8 cellular contexts compared by ENCODE assay signal in genomic region chr7:36286241-36286640, GRCh38.
DNase-seq lines count a peak whose midpoint lies in the region; ATAC-seq and TF ChIP-seq lines count a peak whose summit lies in the region.

No MANE protein-coding gene starts in this region.

- no CpG with 5 or more reads among the region's 2 CpGs for WGBS in neuronal stem cell (ENCODE audit: extremely low coverage in 2 of 2, insufficient read length in 2 of 2, insufficient replicate concordance in 1 of 2), 2 donors

- no peaks in the 10 kb centered on the region for H3K9me3 Mint-ChIP-seq in CD14-positive monocyte
- H3K9me3 Mint-ChIP-seq in activated T-helper 2 cell treated with anti-CD3 and anti-CD28 coated beads, Interferon-gamma antibody, Interleukin-2, Interleukin-4, amounts not matched to agents 10 μg/mL and 5 μg/mL and 100 μg/mL, durations not matched to agents 14 hours and 24 hours and 36 hours: no peaks in the 10 kb centered on the region

- no peak overlapping the region for H3K23ac ChIP-seq in neuronal stem cell (ENCODE audit: low read depth, low read length, poor library complexity)

- CTCF ChIA-PET in PC-3 (lab: Charles Lee): no interaction called here

- H3K14ac ChIP-seq in neuronal stem cell (ENCODE audit: low read length): no peak overlapping the region

- H2BK120ac ChIP-seq in neuronal stem cell (ENCODE audit: low read depth, low read length): no peak overlapping the region

- peaks cover 83% of the 10 kb centered on the region for H3K4me1 Mint-ChIP-seq in CD14-positive monocyte
- H3K4me1 Mint-ChIP-seq in activated T-helper 2 cell treated with anti-CD3 and anti-CD28 coated beads, Interferon-gamma antibody, Interleukin-2, Interleukin-4, amounts not matched to agents 10 μg/mL and 5 μg/mL and 100 μg/mL, durations not matched to agents 14 hours and 24 hours and 36 hours (ENCODE audit: low read depth): peaks cover 42% of the 10 kb centered on the region

- no peak overlapping the region for H3K4ac ChIP-seq in neuronal stem cell (ENCODE audit: low read length)

- H3K9me3 ChIP-seq in PC-3 (ENCODE audit: low read length) (no peaks in the 10 kb centered on the region), neuronal stem cell (replicated peaks in 1 of 2; ENCODE audit: control insufficient read depth in 2 of 2, insufficient read depth in 1 of 2, low read depth in 1 of 2, low read length in 2 of 2) (no peaks in the 10 kb centered on the region)

- H3K27me3 ChIP-seq in PC-3 (ENCODE audit: low read length): no peaks in the 10 kb centered on the region
- H3K27me3 ChIP-seq in neuronal stem cell (ENCODE audit: control insufficient read depth in 3 of 3, insufficient read depth in 3 of 3, low read depth in 1 of 3, low read length in 3 of 3): no peaks in the 10 kb centered on the region

- H3K9ac ChIP-seq in PC-3 (ENCODE audit: low read length): no peak overlapping the region
- no peak overlapping the region for H3K9ac ChIP-seq in neuronal stem cell (ENCODE audit: low read depth, low read length, poor library complexity)

- no peaks in the 10 kb centered on the region for H3K9me2 ChIP-seq in PC-3 (replicated peaks; ENCODE audit: low read length)

- H2AFZ ChIP-seq in PC-3 (ENCODE audit: low read length) (no peak overlapping the region), neuronal stem cell (ENCODE audit: low read length) (no peak overlapping the region)

- H3K79me1 ChIP-seq in neuronal stem cell (ENCODE audit: low read depth, low read length): no peaks in the 10 kb centered on the region

- DNase-seq in CD14-positive monocyte (ENCODE audit: low spot score) (no peak), PC-3 (no peak), neuronal stem cell (ENCODE audit: low spot score) (no peak), SHP77 (lab: John Stamatoyannopoulos, UW) (no peak), coronary artery (ENCODE audit: low spot score) (no peak), superior temporal gyrus (ENCODE audit: extremely low spot score) (no peak)
- peak; percentile 33 for DNase-seq in activated T-helper 2 cell treated with anti-CD3 and anti-CD28 coated beads, Interferon-gamma antibody, Interleukin-2, Interleukin-4, amounts not matched to agents 10 μg/mL and 5 μg/mL and 100 μg/mL, durations not matched to agents 14 hours and 24 hours and 36 hours (ENCODE audit: low spot score)

- peaks cover 11% of the 10 kb centered on the region; the same call in 1 of the 2 replicates for H3K36me3 ChIP-seq in PC-3 (ENCODE audit: low read depth, low read length)
- no peaks in the 10 kb centered on the region for H3K36me3 ChIP-seq in neuronal stem cell (replicated peaks in 1 of 2; ENCODE audit: control insufficient read depth in 2 of 2, insufficient read depth in 2 of 2, low read length in 2 of 2)

- peaks cover 14% of the 10 kb centered on the region; the same call in 1 of the 2 replicates for H3K79me2 ChIP-seq in PC-3 (ENCODE audit: low read length)

- H4K91ac ChIP-seq in neuronal stem cell (ENCODE audit: low read depth, low read length, poor library complexity): no peak overlapping the region

- H3K27ac Mint-ChIP-seq in CD14-positive monocyte: peak overlapping the region in 5 of 7 donors; percentile 78 to 99 (median 88)
- H3K27ac Mint-ChIP-seq in activated T-helper 2 cell treated with anti-CD3 and anti-CD28 coated beads, Interferon-gamma antibody, Interleukin-2, Interleukin-4, amounts not matched to agents 10 μg/mL and 5 μg/mL and 100 μg/mL, durations not matched to agents 14 hours and 24 hours and 36 hours: peak overlapping the region; percentile 68

- no peak for TF ChIP-seq CTCF in CD14-positive monocyte (IDR thresholded peaks at IDR 0.05)
- TF ChIP-seq CTCF in PC-3 (conservative IDR thresholded peaks at IDR 0.05; ENCODE audit: low read depth, low read length): no peak
- TF ChIP-seq CTCF in coronary artery (IDR thresholded peaks at IDR 0.05): no peak

- H3K27me3 Mint-ChIP-seq in CD14-positive monocyte (ENCODE audit: low read depth in 3 of 3): peaks cover 0 to 4% (median 0%) of the 10 kb centered on the region in 3 donors
- H3K27me3 Mint-ChIP-seq in activated T-helper 2 cell treated with anti-CD3 and anti-CD28 coated beads, Interferon-gamma antibody, Interleukin-2, Interleukin-4, amounts not matched to agents 10 μg/mL and 5 μg/mL and 100 μg/mL, durations not matched to agents 14 hours and 24 hours and 36 hours (ENCODE audit: low read depth): peaks cover under 1% of the 10 kb centered on the region

- H2BK5ac ChIP-seq in neuronal stem cell (ENCODE audit: low read length): no peak overlapping the region

- H3K4me1 ChIP-seq in PC-3 (ENCODE audit: insufficient read depth, low read length): peaks cover 62% of the 10 kb centered on the region
- peaks cover 0 to 6% of the 10 kb centered on the region in 2 donors for H3K4me1 ChIP-seq in neuronal stem cell (ENCODE audit: control insufficient read depth in 2 of 2, insufficient read depth in 1 of 2, low read depth in 1 of 2, low read length in 2 of 2)

- no TSS peak for BruUV-seq in PC-3 (replicated peaks; lab: Mats Ljungman, UMichigan)

- POLR2A ChIA-PET in PC-3 (lab: Charles Lee; ENCODE audit: unreplicated experiment): no interaction called here

- no peak overlapping the region for H3K4me3 Mint-ChIP-seq in CD14-positive monocyte
- peak overlapping the region; percentile 27 for H3K4me3 Mint-ChIP-seq in activated T-helper 2 cell treated with anti-CD3 and anti-CD28 coated beads, Interferon-gamma antibody, Interleukin-2, Interleukin-4, amounts not matched to agents 10 μg/mL and 5 μg/mL and 100 μg/mL, durations not matched to agents 14 hours and 24 hours and 36 hours (ENCODE audit: low read depth)

- intact Hi-C loops in CD14-positive monocyte (cut with micrococcal nuclease): loop anchor here (2.0 to 5.0 kb wide), 2 partner anchors 21 to 94 kb away; no protein-coding TSS in a partner anchor
- intact Hi-C loops in PC-3 (cut with micrococcal nuclease): no loop called here
- intact Hi-C loops in activated T-helper 2 cell treated with anti-CD3 and anti-CD28 coated beads, Interferon-gamma antibody, Interleukin-2, Interleukin-4, amounts not matched to agents 10 μg/mL and 5 μg/mL and 100 μg/mL, durations not matched to agents 14 hours and 24 hours and 36 hours (cut with micrococcal nuclease): no loop called here

- H4K20me1 ChIP-seq in PC-3 (ENCODE audit: low read length): no peaks in the 10 kb centered on the region

- ATAC-seq in PC-3: no peak
- ATAC-seq in HG02623 (IDR thresholded peaks at IDR 0.05; ENCODE audit: unreplicated experiment): no peak

- H3K18ac ChIP-seq in neuronal stem cell (ENCODE audit: low read length): peak overlapping the region; percentile 66

- H3K4me3 ChIP-seq in PC-3 (ENCODE audit: low read length): no peak overlapping the region
- H3K4me3 ChIP-seq in neuronal stem cell (ENCODE audit: low read length in 2 of 2): no peak overlapping the region
- no peak overlapping the region for H3K4me3 ChIP-seq in coronary artery

- peaks cover 47 to 51% of the 10 kb centered on the region in 2 donors for H3K36me3 Mint-ChIP-seq in CD14-positive monocyte
- peaks cover under 1% of the 10 kb centered on the region for H3K36me3 Mint-ChIP-seq in activated T-helper 2 cell treated with anti-CD3 and anti-CD28 coated beads, Interferon-gamma antibody, Interleukin-2, Interleukin-4, amounts not matched to agents 10 μg/mL and 5 μg/mL and 100 μg/mL, durations not matched to agents 14 hours and 24 hours and 36 hours (ENCODE audit: low read depth)

- no peak overlapping the region for H2BK12ac ChIP-seq in neuronal stem cell (ENCODE audit: low read length)

- peak overlapping the region; percentile 78 for H3K27ac ChIP-seq in PC-3 (ENCODE audit: low read length)
- H3K27ac ChIP-seq in neuronal stem cell (replicated peaks; ENCODE audit: low read length): no peak overlapping the region
- H3K27ac ChIP-seq in coronary artery: no peak overlapping the region

- no peak overlapping the region for H2BK15ac ChIP-seq in neuronal stem cell (ENCODE audit: low read length)

- no peak overlapping the region for H3K4me2 ChIP-seq in PC-3 (ENCODE audit: low read length)
- H3K4me2 ChIP-seq in neuronal stem cell (ENCODE audit: insufficient read depth, low read length, poor library complexity, severe bottlenecking): no peak overlapping the region

- no peaks in the 10 kb centered on the region for H3F3A ChIP-seq in PC-3 (ENCODE audit: low read length, unreplicated experiment)

- H2AK5ac ChIP-seq in neuronal stem cell (ENCODE audit: low read depth, low read length): no peak overlapping the region

- no peak overlapping the region for H4K8ac ChIP-seq in neuronal stem cell (ENCODE audit: low read depth, low read length)

Comparison
In these comparisons a context has a peak if more than half of its experiments do, and no peak if none do; other contexts are left out.
1. intact Hi-C loops: an anchor here in CD14-positive monocyte (2.0 to 5.0 kb wide); none called in PC-3 and activated T-helper 2 cell treated with anti-CD3 and anti-CD28 coated beads, Interferon-gamma antibody, Interleukin-2, Interleukin-4, amounts not matched to agents 10 μg/mL and 5 μg/mL and 100 μg/mL, durations not matched to agents 14 hours and 24 hours and 36 hours.